1 cellular context compared by ENCODE assay signal in the genomic region with DNA sequence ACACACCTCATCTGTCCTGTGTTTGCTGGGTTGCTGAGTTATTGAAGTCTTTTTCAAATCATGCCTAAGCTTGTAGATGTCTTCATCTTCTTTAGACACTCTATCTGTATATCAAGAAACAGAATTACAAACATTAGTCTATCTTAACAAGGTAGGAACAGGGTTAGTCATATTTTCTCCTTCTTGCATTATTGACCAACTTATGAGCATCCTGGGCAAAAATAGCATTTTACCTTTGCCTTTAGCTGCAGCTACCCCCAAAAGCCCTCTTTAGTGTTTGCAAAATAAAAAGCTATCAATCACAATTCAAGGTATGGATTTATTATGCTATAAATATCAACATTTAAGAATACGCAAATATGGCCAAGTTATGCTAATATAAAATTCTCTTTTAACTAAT.
TF ChIP-seq lines count a peak whose summit lies in the region.

No MANE protein-coding gene starts in this region.

TF ChIP-seq in endothelial cell of umbilical vein, 7 proteins besides CTCF, POLR2A, EP300 and RAD21:
- TF ChIP-seq, protein P1, sequence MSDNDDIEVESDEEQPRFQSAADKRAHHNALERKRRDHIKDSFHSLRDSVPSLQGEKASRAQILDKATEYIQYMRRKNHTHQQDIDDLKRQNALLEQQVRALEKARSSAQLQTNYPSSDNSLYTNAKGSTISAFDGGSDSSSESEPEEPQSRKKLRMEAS (IDR thresholded peaks at IDR 0.05; ENCODE audit: insufficient read depth, insufficient read length): no peak
- TF ChIP-seq EZH2 (IDR thresholded peaks at IDR 0.05; ENCODE audit: borderline replicate concordance, low read depth, low read length, severe bottlenecking) (no peak), POLR2AphosphoS5 (IDR thresholded peaks at IDR 0.05; ENCODE audit: insufficient read depth, low read depth, low read length) (no peak), FOS (IDR thresholded peaks at IDR 0.05; ENCODE audit: borderline replicate concordance, insufficient read depth, low read length) (no peak), GATA2 (IDR thresholded peaks at IDR 0.05; ENCODE audit: insufficient read depth, insufficient read length, low read depth, low read length) (no peak), MYC (IDR thresholded peaks at IDR 0.05; ENCODE audit: low read depth, low read length) (no peak), JUN (IDR thresholded peaks at IDR 0.05; ENCODE audit: borderline replicate concordance, insufficient read depth, insufficient read length, low read depth) (no peak)
